In genomic region chr5:14298126-14298847, GRCh38 we compare ENCODE assay signal across 15 cellular contexts.
DNase-seq lines count a peak whose midpoint lies in the region; ATAC-seq and TF ChIP-seq lines count a peak whose summit lies in the region.
"Had no signal": no experiment of that assay in that cellular context is flagged by ENCODE, and none has a peak within 500 bp of the region (broad histone marks: within the 10 kb centered on the region; RNA-seq: fewer than 3 reads in every experiment).

No MANE protein-coding gene starts in this region.

- no peak for TF ChIP-seq CTCF in A673 (conservative IDR thresholded peaks at IDR 0.05; ENCODE audit: low read depth, low read length)
- no peak for TF ChIP-seq CTCF in HFFc6 (IDR thresholded peaks at IDR 0.05)
- TF ChIP-seq CTCF in left lung (IDR thresholded peaks at IDR 0.05), result no peak

- intact Hi-C loops in A673 (cut with micrococcal nuclease; ENCODE audit: unreplicated experiment), result no loop called here
- intact Hi-C loops in left lung (cut with DNase I), result no loop called here
- intact Hi-C loops in activated T-helper 2 cell treated with anti-CD3 and anti-CD28 coated beads, Interferon-gamma antibody, Interleukin-2, Interleukin-4, amounts not matched to agents 10 μg/mL and 5 μg/mL and 100 μg/mL, durations not matched to agents 14 hours and 24 hours and 36 hours (cut with micrococcal nuclease), result no loop called here

- ATAC-seq in left lung (peak; percentile 49), GM21447 (IDR thresholded peaks at IDR 0.05; ENCODE audit: unreplicated experiment) (no peak), GM18519 (IDR thresholded peaks at IDR 0.05; ENCODE audit: low FRiP score, unreplicated experiment) (no peak)
- ATAC-seq: SK-N-SH treated with all-trans-retinoic acid at 6 μM for 48 hours had no signal

- H3K4me1 ChIP-seq in A673 (ENCODE audit: insufficient read depth, low read length, poor library complexity, severe bottlenecking), result peaks cover 18% of the 10 kb centered on the region
- H3K4me1 ChIP-seq in left lung, result no peaks in the 10 kb centered on the region

- peaks cover 72% of the 10 kb centered on the region for H3K36me3 Mint-ChIP-seq in HFFc6 (ENCODE audit: low read depth)
- no peaks in the 10 kb centered on the region for H3K36me3 Mint-ChIP-seq in activated T-helper 2 cell treated with anti-CD3 and anti-CD28 coated beads, Interferon-gamma antibody, Interleukin-2, Interleukin-4, amounts not matched to agents 10 μg/mL and 5 μg/mL and 100 μg/mL, durations not matched to agents 14 hours and 24 hours and 36 hours (ENCODE audit: low read depth)

- BruUV-seq in A673 (replicated peaks; lab: Mats Ljungman, UMichigan), result no TSS peak

- H3K4me3 Mint-ChIP-seq in HFFc6, result 0 out of 2 replicates have a peak overlapping the region, but pooled peaks have one; percentile 14
- no peak overlapping the region for H3K4me3 Mint-ChIP-seq in activated T-helper 2 cell treated with anti-CD3 and anti-CD28 coated beads, Interferon-gamma antibody, Interleukin-2, Interleukin-4, amounts not matched to agents 10 μg/mL and 5 μg/mL and 100 μg/mL, durations not matched to agents 14 hours and 24 hours and 36 hours (ENCODE audit: low read depth)
- H3K4me3 Mint-ChIP-seq: mesothelial cell of epicardium had no signal

- peak overlapping the region; percentile 70 for H3K27ac Mint-ChIP-seq in HFFc6
- no peak overlapping the region for H3K27ac Mint-ChIP-seq in activated T-helper 2 cell treated with anti-CD3 and anti-CD28 coated beads, Interferon-gamma antibody, Interleukin-2, Interleukin-4, amounts not matched to agents 10 μg/mL and 5 μg/mL and 100 μg/mL, durations not matched to agents 14 hours and 24 hours and 36 hours
- H3K27ac Mint-ChIP-seq: mesothelial cell of epicardium had no signal

- no peaks in the 10 kb centered on the region for H3K9me3 ChIP-seq in A673 (ENCODE audit: low read depth, low read length, poor library complexity, severe bottlenecking)
- H3K9me3 ChIP-seq in left lung, result no peaks in the 10 kb centered on the region
- H3K9me3 ChIP-seq: ovary, testis had no signal

- H3K27ac ChIP-seq in A673 (ENCODE audit: low read depth, low read length, poor library complexity, severe bottlenecking) (no peak overlapping the region), left lung (no peak overlapping the region)
- H3K27ac ChIP-seq: ovary, testis, WERI-Rb-1 had no signal

- peaks cover 12% of the 10 kb centered on the region for H3K27me3 Mint-ChIP-seq in HFFc6 (ENCODE audit: insufficient read depth)
- H3K27me3 Mint-ChIP-seq in activated T-helper 2 cell treated with anti-CD3 and anti-CD28 coated beads, Interferon-gamma antibody, Interleukin-2, Interleukin-4, amounts not matched to agents 10 μg/mL and 5 μg/mL and 100 μg/mL, durations not matched to agents 14 hours and 24 hours and 36 hours (ENCODE audit: low read depth), result peaks cover 6% of the 10 kb centered on the region

- peaks cover 52% of the 10 kb centered on the region for H3K4me1 Mint-ChIP-seq in HFFc6 (ENCODE audit: low read depth)
- no peaks in the 10 kb centered on the region for H3K4me1 Mint-ChIP-seq in activated T-helper 2 cell treated with anti-CD3 and anti-CD28 coated beads, Interferon-gamma antibody, Interleukin-2, Interleukin-4, amounts not matched to agents 10 μg/mL and 5 μg/mL and 100 μg/mL, durations not matched to agents 14 hours and 24 hours and 36 hours (ENCODE audit: low read depth)

- no peaks in the 10 kb centered on the region; the same call in 1 of the 2 replicates for H3K9me3 Mint-ChIP-seq in HFFc6
- no peaks in the 10 kb centered on the region for H3K9me3 Mint-ChIP-seq in activated T-helper 2 cell treated with anti-CD3 and anti-CD28 coated beads, Interferon-gamma antibody, Interleukin-2, Interleukin-4, amounts not matched to agents 10 μg/mL and 5 μg/mL and 100 μg/mL, durations not matched to agents 14 hours and 24 hours and 36 hours
- H3K9me3 Mint-ChIP-seq: mesothelial cell of epicardium had no signal

- DNase-seq in A673 (ENCODE audit: low spot score) (peak; percentile 39), HFFc6 (peak; percentile 28), dedifferentiated amniotic fluid mesenchymal stem cell (ENCODE audit: extremely low spot score) (peak; percentile 22), left lung (no peak), SW 1271 (lab: John Stamatoyannopoulos, UW) (no peak)
- no peak for DNase-seq in activated T-helper 2 cell treated with anti-CD3 and anti-CD28 coated beads, Interferon-gamma antibody, Interleukin-2, Interleukin-4, amounts not matched to agents 10 μg/mL and 5 μg/mL and 100 μg/mL, durations not matched to agents 14 hours and 24 hours and 36 hours (ENCODE audit: low spot score)
- DNase-seq: activated naive CD4-positive, alpha-beta T cell treated with Interleukin-2 at 50 U/mL for 16 hours; caudate nucleus; testis; WERI-Rb-1 had no signal

- CTCF ChIA-PET in A673 (lab: Charles Lee), result no interaction called here

- no peaks in the 10 kb centered on the region for H3K27me3 ChIP-seq in A673 (replicated peaks; ENCODE audit: insufficient read depth, low read depth, low read length, poor library complexity)
- no peaks in the 10 kb centered on the region for H3K27me3 ChIP-seq in left lung
- H3K27me3 ChIP-seq: ovary, testis had no signal

- H3K36me3 ChIP-seq in A673 (ENCODE audit: insufficient read depth, low read length, poor library complexity, severe bottlenecking), result no peaks in the 10 kb centered on the region
- peaks cover 0 to 52% of the 10 kb centered on the region in 2 donors for H3K36me3 ChIP-seq in left lung
- H3K36me3 ChIP-seq: ovary had no signal

- no peak overlapping the region for H3K4me3 ChIP-seq in A673 (ENCODE audit: low read depth, low read length, poor library complexity, severe bottlenecking)
- no peak overlapping the region for H3K4me3 ChIP-seq in left lung
- H3K4me3 ChIP-seq: ovary, testis had no signal

- POLR2A ChIA-PET in A673 (lab: Charles Lee; ENCODE audit: low non-redundant PET), result no interaction called here

Comparison
In these comparisons a context has a peak if more than half of its experiments do, and no peak if none do; other contexts are left out.
1. DNase-seq: peak in A673 (single experiment), HFFc6 (single experiment) and dedifferentiated amniotic fluid mesenchymal stem cell (single experiment); none in left lung (0 of 2), activated T-helper 2 cell treated with anti-CD3 and anti-CD28 coated beads, Interferon-gamma antibody, Interleukin-2, Interleukin-4, amounts not matched to agents 10 μg/mL and 5 μg/mL and 100 μg/mL, durations not matched to agents 14 hours and 24 hours and 36 hours (single experiment) and SW 1271 (0 of 2).